In the genomic region with DNA sequence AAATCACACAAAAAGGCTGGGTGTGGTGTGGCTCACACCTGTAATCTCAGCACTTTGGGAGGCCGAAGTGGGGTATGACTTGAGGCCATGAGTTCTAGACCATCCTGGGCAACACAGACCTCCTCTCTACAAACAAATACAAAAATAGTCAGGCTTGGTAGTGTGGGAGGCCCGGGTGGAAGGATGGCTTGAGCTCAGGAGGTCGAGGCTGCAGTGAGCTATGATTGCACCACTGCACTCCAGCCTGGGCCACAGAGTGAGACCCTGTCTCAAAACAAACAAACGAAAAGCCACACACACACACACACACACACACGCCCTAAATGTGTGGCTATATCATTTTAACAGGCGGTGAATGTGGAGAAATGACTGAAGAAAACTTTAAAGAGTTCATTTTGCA, we compare ENCODE assay signal across 7 cellular contexts. TPM values are rescaled to one million over a fixed set of nuclear protein-coding genes. Genes with fewer than 3 reads are reported as not detected.
DNase-seq lines count a peak whose midpoint lies in the region; ATAC-seq and TF ChIP-seq lines count a peak whose summit lies in the region.
"Had no signal": no experiment of that assay in that cellular context is flagged by ENCODE, and none has a peak within 500 bp of the region (broad histone marks: within the 10 kb centered on the region; RNA-seq: fewer than 3 reads in every experiment).

No MANE protein-coding gene starts in this region.

- H3K79me2 ChIP-seq in osteoblast (ENCODE audit: insufficient read depth, low read length), result peaks cover 18% of the 10 kb centered on the region

- H3K27me3 ChIP-seq in HL-60 (ENCODE audit: insufficient read depth, poor library complexity, severe bottlenecking) (no peaks in the 10 kb centered on the region), osteoblast (ENCODE audit: insufficient read depth, low read length) (no peaks in the 10 kb centered on the region)

- peak overlapping the region; percentile 68 for H2AFZ ChIP-seq in osteoblast (ENCODE audit: low read length)

- no peaks in the 10 kb centered on the region for H3K9me3 ChIP-seq in osteoblast (ENCODE audit: low read depth, low read length)

- ATAC-seq in GM21619 (IDR thresholded peaks at IDR 0.05; ENCODE audit: unreplicated experiment), result no peak
- ATAC-seq in GM18873 (IDR thresholded peaks at IDR 0.05; ENCODE audit: low FRiP score, unreplicated experiment), result no peak

- H3K27ac ChIP-seq in HL-60 (replicated peaks) (peak overlapping the region; percentile 33), osteoblast (ENCODE audit: low read depth, low read length) (no peak overlapping the region)

- peak overlapping the region; percentile 81 for H3K4me2 ChIP-seq in osteoblast (ENCODE audit: insufficient read depth, low read length)

- DNase-seq in HL-60 (ENCODE audit: low read depth in 1 of 2, low spot score in 1 of 2) (no peak), astrocyte of the cerebellum (ENCODE audit: low read depth) (no peak), osteoblast (ENCODE audit: insufficient read length, low spot score, missing footprints) (no peak), kidney glomerular epithelial cell (lab: John Stamatoyannopoulos, UW) (no peak)

- TF ChIP-seq CTCF in HL-60 (IDR thresholded peaks at IDR 0.05; ENCODE audit: insufficient read depth, low read length), result no peak
- TF ChIP-seq CTCF in astrocyte of the cerebellum (IDR thresholded peaks at IDR 0.05; ENCODE audit: low read depth, low read length, missing control alignments), result no peak
- TF ChIP-seq CTCF in osteoblast (IDR thresholded peaks at IDR 0.05; ENCODE audit: extremely low read depth, low read depth, low read length), result no peak

- in situ Hi-C loops in astrocyte of the cerebellum (cut with HindIII; ENCODE audit: low sequenced_read_pairs), result no loop called here

- no peaks in the 10 kb centered on the region for H4K20me1 ChIP-seq in osteoblast (ENCODE audit: insufficient read depth, low read length)

- H3K36me3 ChIP-seq in osteoblast (ENCODE audit: insufficient read depth, low read length), result peaks cover 18% of the 10 kb centered on the region

- peaks cover 8% of the 10 kb centered on the region for H3K4me1 ChIP-seq in osteoblast (ENCODE audit: insufficient read depth, low read length)

- no peak overlapping the region for H3K4me3 ChIP-seq in HL-60 (replicated peaks; ENCODE audit: insufficient read depth, low read length)
- peak overlapping the region; percentile 95 for H3K4me3 ChIP-seq in astrocyte of the cerebellum (ENCODE audit: low read depth, low read length)
- no peak overlapping the region for H3K4me3 ChIP-seq in osteoblast (ENCODE audit: insufficient read depth, low read length)

RNA-seq across cellular contexts. Expression of gene ZNF557, which starts 0.9 kb away (rescaled TPM):
- 19.5 and 20.0 TPM in 2 replicates for total RNA-seq in osteoblast

RNA-seq across cellular contexts. Expression of gene MBD3L3, which starts 10.1 kb away (rescaled TPM):
- total RNA-seq in osteoblast, result not detected in 2 replicates
- total RNA-seq: mononuclear cell had no signal

RNA-seq across cellular contexts. Expression of gene MBD3L2, which starts 19.5 kb away (rescaled TPM):
- total RNA-seq in osteoblast, result not detected in 2 replicates
- total RNA-seq: mononuclear cell had no signal

RNA-seq across cellular contexts. Expression of gene MBD3L4, which starts 28.6 kb away (rescaled TPM):
- not detected in 2 replicates for total RNA-seq in osteoblast
- total RNA-seq: mononuclear cell had no signal

RNA-seq across cellular contexts. Expression of gene MBD3L5, which starts 38.2 kb away (rescaled TPM):
- total RNA-seq in osteoblast, result not detected in 2 replicates
- total RNA-seq: mononuclear cell had no signal
